ENCODE assay signal across 7 cellular contexts in the genomic region with DNA sequence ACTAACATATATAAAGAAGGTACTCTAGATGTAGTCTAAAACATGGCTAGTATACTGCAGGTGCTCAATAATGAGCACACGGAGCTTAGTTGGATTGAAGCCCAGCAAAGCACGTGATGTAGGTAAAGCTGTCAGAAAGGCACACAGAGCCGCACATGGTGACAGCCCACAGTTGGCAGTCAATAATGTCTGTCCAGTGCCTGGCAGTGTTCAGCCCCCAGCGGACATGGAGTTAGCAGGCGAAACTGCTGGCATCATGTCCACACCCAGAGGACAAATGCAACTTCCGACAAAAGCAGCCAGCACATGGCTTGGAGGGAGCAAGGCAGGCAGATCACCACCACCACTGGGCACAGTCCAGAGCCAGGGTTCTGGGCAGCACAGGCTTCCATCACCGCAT. TPM values are rescaled to one million over a fixed set of nuclear protein-coding genes. Genes with fewer than 3 reads are reported as not detected.
"Had no signal": no experiment of that assay in that cellular context is flagged by ENCODE, and none has a peak within 500 bp of the region (broad histone marks: within the 10 kb centered on the region; RNA-seq: fewer than 3 reads in every experiment).

No MANE protein-coding gene starts in this region.

- ATAC-seq: K562 had no signal

- H3K27ac ChIP-seq: HL-60 had no signal

- H3K4me3 ChIP-seq: K562 had no signal

- FAIRE-seq: HTR-8/SVneo, K562 had no signal

- DNase-seq: IMR-90, KBM-7, KG1 had no signal

RNA-seq across cellular contexts. Expression of gene H19, which starts 43.5 kb away (rescaled TPM):
- total RNA-seq: IMR-90 had no signal
- polyA plus RNA-seq: IgD-negative memory B cell had no signal
